10 cellular contexts compared by ENCODE assay signal in the genomic region with DNA sequence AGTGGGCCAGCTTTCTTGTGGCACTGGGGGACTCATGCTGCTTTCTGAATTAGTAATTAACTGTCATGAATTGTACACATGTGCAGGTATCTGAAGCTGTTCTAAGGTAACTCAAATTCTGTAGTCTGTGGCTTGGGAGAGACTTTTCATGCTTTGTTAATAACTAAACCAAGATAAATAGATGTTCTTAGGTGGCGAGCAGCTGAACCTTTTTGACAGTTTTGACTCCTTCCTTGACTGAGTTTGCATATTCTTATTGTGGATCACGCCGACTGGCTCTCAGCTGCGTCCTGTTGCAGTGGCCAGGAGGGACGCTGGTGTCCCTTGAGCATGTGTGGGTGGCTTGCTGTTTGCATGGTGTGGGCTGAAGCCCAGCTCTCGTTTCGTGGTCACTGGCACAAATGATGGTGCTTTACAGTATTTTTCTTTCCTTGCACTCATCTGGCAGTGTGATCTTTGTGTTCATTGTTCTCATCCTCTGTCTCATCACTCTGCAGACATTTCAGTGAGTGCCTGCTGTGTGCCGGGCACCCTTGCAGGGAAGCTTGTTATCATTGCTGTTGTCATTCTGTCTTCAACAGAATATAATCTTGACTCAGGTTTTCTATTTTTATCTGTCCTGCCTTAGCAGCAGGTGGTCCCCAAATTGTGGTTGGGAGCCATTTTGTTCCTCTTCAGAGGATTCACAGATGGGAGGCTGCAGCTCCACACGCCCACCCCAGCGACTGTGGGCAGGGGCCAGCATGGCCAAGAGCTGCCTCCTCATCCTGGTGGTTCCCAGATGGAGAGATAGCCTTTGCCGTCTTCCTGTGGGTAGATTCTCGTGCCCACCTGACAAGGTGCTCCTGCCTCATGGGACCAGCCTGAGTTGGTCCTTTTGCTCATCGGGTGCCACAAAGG. TPM values are rescaled to one million over a fixed set of nuclear protein-coding genes. Genes with fewer than 3 reads are reported as not detected.
DNase-seq lines count a peak whose midpoint lies in the region; ATAC-seq, FAIRE-seq and TF ChIP-seq lines count a peak whose summit lies in the region.
"Had no signal": no experiment of that assay in that cellular context is flagged by ENCODE, and none has a peak within 500 bp of the region (broad histone marks: within the 10 kb centered on the region; RNA-seq: fewer than 3 reads in every experiment).

No MANE protein-coding gene starts in this region.

- H3K56ac ChIP-seq in H1 (replicated peaks; ENCODE audit: insufficient read length, low read depth, low read length) = no peak overlapping the region

- H2BK12ac ChIP-seq in H1 (ENCODE audit: low read depth, low read length) = no peak overlapping the region

- no peak overlapping the region for H3K23ac ChIP-seq in H1 (ENCODE audit: insufficient read length)

- H3K27me3 ChIP-seq in H1 (replicated peaks in 1 of 4; ENCODE audit: control insufficient read depth in 3 of 4, extremely low read depth in 1 of 4, insufficient read depth in 3 of 4, low read length in 3 of 4) = no peaks in the 10 kb centered on the region; a peak in 1 of 7 replicates
- H3K27me3 ChIP-seq: cardiac muscle cell had no signal

- H3K23me2 ChIP-seq in H1 (ENCODE audit: low read depth, low read length) = no peaks in the 10 kb centered on the region

- H4K5ac ChIP-seq in H1 (ENCODE audit: insufficient read length, low read depth, low read length) = no peak overlapping the region

- H2AK5ac ChIP-seq in H1 (ENCODE audit: low read depth, low read length) = no peak overlapping the region

- 83% methylated on average over 13 of the region's 13 CpGs; no CpG with 5 or more reads in 1 of the 2 experiments for WGBS in H1 (ENCODE audit: extremely low coverage in 1 of 2, insufficient coverage in 1 of 2, insufficient read length in 1 of 2, insufficient replicate concordance in 2 of 2, low coverage in 1 of 2, low lambda C conversion rate in 2 of 2, missing lambda C conversion rate in 1 of 2), 2 experiments

- no peak for TF ChIP-seq RAD21 in H1 (IDR thresholded peaks at IDR 0.05 in 1 of 2, conservative IDR thresholded peaks at IDR 0.05 in 1 of 2; ENCODE audit: low read depth in 2 of 2, low read length in 2 of 2)

- no peaks in the 10 kb centered on the region for H3K4me1 ChIP-seq in H1 (replicated peaks in 1 of 4; ENCODE audit: control insufficient read depth in 3 of 4, insufficient read depth in 4 of 4, low read length in 3 of 4)

- H3K36me3 ChIP-seq in H1 (ENCODE audit: control insufficient read depth in 2 of 4, insufficient read depth in 4 of 4, low read length in 3 of 4) = no peaks in the 10 kb centered on the region
- H3K36me3 ChIP-seq: cardiac muscle cell had no signal

- ATAC-seq in GM19397 (IDR thresholded peaks at IDR 0.05; ENCODE audit: unreplicated experiment) (peak; percentile 39), HG03025 (IDR thresholded peaks at IDR 0.05; ENCODE audit: low FRiP score, unreplicated experiment) (peak; percentile 24)

- no peak overlapping the region for H3K14ac ChIP-seq in H1 (ENCODE audit: insufficient read length)

- H4K91ac ChIP-seq in H1 (replicated peaks; ENCODE audit: insufficient read length, low read length) = no peak overlapping the region

- TF ChIP-seq POLR2A in H1 (IDR thresholded peaks at IDR 0.05; ENCODE audit: control extremely low read depth in 1 of 2, low read depth in 2 of 2, low read length in 2 of 2) = no peak

- DNase-seq in H1 (ENCODE audit: low read depth in 1 of 2, low spot score in 2 of 2) (no peak), C1 segment of cervical spinal cord (lab: John Stamatoyannopoulos, UW) (no peak), A172 (ENCODE audit: low spot score) (no peak)
- no peak for DNase-seq in stimulated activated naive CD4-positive, alpha-beta T cell treated with Interleukin-2 at 50 U/mL for 16 hours (lab: John Stamatoyannopoulos, UW)
- no peak for DNase-seq in activated T-cell treated with anti-CD3 and anti-CD28 coated beads, Interleukin-2, amount 50 U/mL, for 48 hours

- no peak for FAIRE-seq in H1 (lab: Jason Lieb, UNC)

- H3K79me1 ChIP-seq in H1 (ENCODE audit: low read depth, low read length) = no peaks in the 10 kb centered on the region

- no peak overlapping the region for H2BK15ac ChIP-seq in H1 (ENCODE audit: low read length)

- no peak for TF ChIP-seq EP300 in H1 (IDR thresholded peaks at IDR 0.05; ENCODE audit: borderline replicate concordance in 1 of 2, low read depth in 2 of 2, low read length in 2 of 2)

- H4K20me1 ChIP-seq in H1 (replicated peaks in 1 of 2; ENCODE audit: control insufficient read depth in 1 of 2, insufficient read depth in 2 of 2, low read length in 2 of 2) = no peaks in the 10 kb centered on the region

- H3K4ac ChIP-seq in H1 (replicated peaks; ENCODE audit: insufficient read length, low read depth, low read length) = no peak overlapping the region

- POLR2A ChIA-PET in H1 (lab: Charles Lee; ENCODE audit: partially characterized antibody) = interaction anchor here (0.7 to 1.0 kb wide), 2 partner anchors 14 to 38 kb away, joined by 3 read pairs; no protein-coding TSS in a partner anchor

- H2BK5ac ChIP-seq in H1 (ENCODE audit: low read depth, low read length) = no peak overlapping the region

- no peak overlapping the region for H3K27ac ChIP-seq in H1 (ENCODE audit: low read depth, low read length)
- H3K27ac ChIP-seq: cardiac muscle cell had no signal

- H3K4me2 ChIP-seq in H1 (ENCODE audit: insufficient read depth in 1 of 2, low read depth in 2 of 2, low read length in 2 of 2) = no peak overlapping the region

- no peak overlapping the region for H2BK120ac ChIP-seq in H1 (replicated peaks; ENCODE audit: low read depth, low read length)

- H3K4me3 ChIP-seq in GM12875 (ENCODE audit: low read depth, low read length) = no peak overlapping the region
- no peak overlapping the region for H3K4me3 ChIP-seq in H1 (ENCODE audit: extremely low read depth in 1 of 4, insufficient read depth in 2 of 4, low read depth in 3 of 4, low read length in 4 of 4)
- H3K4me3 ChIP-seq: cardiac muscle cell had no signal

- H3K9me3 ChIP-seq in H1 (ENCODE audit: insufficient read depth in 2 of 2, low read depth in 1 of 2, low read length in 1 of 2) = peaks cover 36 to 82% of the 10 kb centered on the region in 2 experiments

- no peak overlapping the region for H2BK20ac ChIP-seq in H1 (ENCODE audit: low read length)

- CTCF ChIA-PET in H1 (lab: Charles Lee; ENCODE audit: partially characterized antibody) = interaction anchor here (0.7 to 2.4 kb wide), 11 partner anchors 10 to 140 kb away, joined by 3 to 9 read pairs (median 3); no protein-coding TSS in a partner anchor

- no peak overlapping the region for H2AFZ ChIP-seq in H1 (ENCODE audit: low read length)

- no peak overlapping the region; the same call in 1 of the 2 replicates for H3K18ac ChIP-seq in H1 (ENCODE audit: extremely low read depth, low read length)

- H4K8ac ChIP-seq in H1 (ENCODE audit: extremely low read depth, insufficient read depth, low read length) = no peak overlapping the region

- no peaks in the 10 kb centered on the region for H3K79me2 ChIP-seq in H1 (ENCODE audit: control insufficient read depth in 1 of 2, insufficient read depth in 2 of 2, low read length in 2 of 2)

- H3K9ac ChIP-seq in H1 (replicated peaks in 1 of 4; ENCODE audit: extremely low read depth in 1 of 4, low read depth in 3 of 4, low read length in 3 of 4) = no peak overlapping the region

- peak; percentile 47 for TF ChIP-seq CTCF in GM12875 (IDR thresholded peaks at IDR 0.05; ENCODE audit: borderline replicate concordance, insufficient read depth, low read depth, low read length)
- TF ChIP-seq CTCF in H1 (IDR thresholded peaks at IDR 0.05; ENCODE audit: control extremely low read depth in 1 of 3, insufficient read depth in 1 of 3, low read depth in 1 of 3, low read length in 3 of 3) = no peak

TF ChIP-seq in H1, 55 proteins besides CTCF, POLR2A, EP300 and RAD21:
- no peak for TF ChIP-seq GTF2F1 (IDR thresholded peaks at IDR 0.05; ENCODE audit: borderline replicate concordance, low read depth, low read length)
- peak; percentile 30 for TF ChIP-seq RNF2 (IDR thresholded peaks at IDR 0.05; ENCODE audit: borderline replicate concordance, low read depth, low read length, missing control alignments, poor library complexity, severe bottlenecking)
- no peak for TF ChIP-seq CBX5 (IDR thresholded peaks at IDR 0.05; ENCODE audit: low read depth, low read length)
TF ChIP-seq in H1: peak in this region for 1.

RNA-seq across cellular contexts. Expression of a gene that starts 39.6 kb away (rescaled TPM):
- total RNA-seq in H1 (2021; fragmentation: NEBNext Ultra II Directional; extraction: Animal tissue kit (Norgen Biotek cat#: 25700)) = 29.8 and 32.4 TPM in 2 replicates
- 15.5 and 27.2 TPM in 2 replicates for polyA plus RNA-seq in H1 (2011; rRNA removed)
- 24.9 TPM for polyA plus RNA-seq in H1 (2011; cell fraction: cytosol; rRNA removed)
- polyA plus RNA-seq in H1 (2011; cell fraction: nucleus; rRNA removed) = 31.8 TPM
- polyA plus RNA-seq in H1 (2012, experiment 1 of 2) = 25.3 to 32.8 TPM (median 28.0 TPM) in 4 replicates
- polyA plus RNA-seq in H1 (2012, experiment 2 of 2) = 25.0 TPM
- 16.8 TPM for polyA plus RNA-seq in H1 (2013, experiment 1 of 2)
- polyA plus RNA-seq in H1 (2013, experiment 2 of 2) = 17.0 TPM
- polyA minus RNA-seq in H1 (2011; rRNA and poly(A)+ RNA removed) = 19.7 and 20.7 TPM in 2 replicates
- polyA minus RNA-seq in H1 (2011; cell fraction: cytosol; rRNA and poly(A)+ RNA removed) = 8.5 TPM
- polyA minus RNA-seq in H1 (2011; cell fraction: nucleus; rRNA and poly(A)+ RNA removed) = 19.9 TPM
- total RNA-seq in A172 (2014; rRNA removed; shearing (Covaris generic)) = 19.5 and 29.5 TPM in 2 replicates

RNA-seq across cellular contexts. Expression of a gene that starts 59.7 kb away (rescaled TPM):
- 2.1 and 4.2 TPM in 2 replicates for total RNA-seq in H1 (2021; fragmentation: NEBNext Ultra II Directional; extraction: Animal tissue kit (Norgen Biotek cat#: 25700))
- polyA plus RNA-seq in H1 (2011; rRNA removed) = 0.77 and 1.1 TPM in 2 replicates
- 1.3 TPM for polyA plus RNA-seq in H1 (2011; cell fraction: cytosol; rRNA removed)
- 1.2 TPM for polyA plus RNA-seq in H1 (2011; cell fraction: nucleus; rRNA removed)
- polyA plus RNA-seq in H1 (2012, experiment 1 of 2) = 0.66 to 1.7 TPM (median 1.0 TPM) in 4 replicates
- 0.33 TPM for polyA plus RNA-seq in H1 (2012, experiment 2 of 2)
- 0.53 TPM for polyA plus RNA-seq in H1 (2013, experiment 1 of 2)
- polyA plus RNA-seq in H1 (2013, experiment 2 of 2) = 0.85 TPM
- 0.91 and 4.9 TPM in 2 replicates for polyA minus RNA-seq in H1 (2011; rRNA and poly(A)+ RNA removed)
- 1.1 TPM for polyA minus RNA-seq in H1 (2011; cell fraction: cytosol; rRNA and poly(A)+ RNA removed)
- polyA minus RNA-seq in H1 (2011; cell fraction: nucleus; rRNA and poly(A)+ RNA removed) = 2.2 TPM
- 0.29 TPM in 1 of 2 replicates, not detected in the other for total RNA-seq in A172 (2014; rRNA removed; shearing (Covaris generic))
- total RNA-seq: cardiac muscle cell, renal cortical epithelial cell had no signal
- polyA plus RNA-seq: cardiac muscle cell had no signal
